Comparison of ENCODE assay signal across 15 cellular contexts in the genomic region with DNA sequence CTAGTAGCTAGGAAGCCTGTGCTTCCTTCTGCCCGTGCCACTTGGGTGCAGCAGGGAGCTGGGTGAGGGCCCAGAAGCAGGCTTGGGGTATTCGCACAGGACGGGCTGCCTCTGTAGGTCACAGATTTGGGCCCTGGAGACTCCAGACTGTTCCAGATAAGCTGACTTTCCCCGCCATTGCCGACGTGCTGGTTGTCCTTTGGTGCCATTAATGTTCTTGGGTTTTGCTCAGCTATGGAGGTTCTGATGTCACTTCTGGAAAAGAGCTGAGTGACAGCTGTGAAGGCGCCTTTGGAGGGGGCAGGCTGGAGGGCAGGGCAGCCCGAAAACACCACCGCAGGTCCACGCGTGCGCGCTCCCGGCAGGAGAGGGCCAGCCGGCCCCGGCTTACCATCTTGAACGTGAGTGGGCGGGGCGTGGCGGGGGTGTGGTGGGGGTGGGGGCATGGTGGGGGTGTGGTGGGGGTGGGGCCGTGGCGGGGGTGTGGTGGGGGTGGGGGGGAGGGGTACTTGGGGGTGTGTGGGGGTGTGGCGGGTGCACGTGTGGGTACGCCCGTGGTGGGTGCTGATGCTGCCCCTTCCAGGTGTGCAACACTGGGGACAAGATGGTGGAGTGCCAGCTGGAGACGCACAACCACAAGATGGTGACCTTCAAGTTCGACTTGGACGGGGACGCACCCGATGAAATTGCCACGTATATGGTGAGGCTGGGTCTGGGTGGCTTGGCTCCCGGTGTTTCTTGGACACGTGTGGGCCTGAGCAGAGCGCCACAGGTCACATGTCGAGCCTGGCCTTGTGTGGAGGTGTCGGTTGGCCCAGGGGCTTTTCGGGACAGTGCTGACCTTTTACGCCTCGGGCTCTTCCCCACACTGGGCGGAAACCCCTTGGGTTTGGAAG.
DNase-seq lines count a peak whose midpoint lies in the region; ATAC-seq and TF ChIP-seq lines count a peak whose summit lies in the region.
"Had no signal": no experiment of that assay in that cellular context is flagged by ENCODE, and none has a peak within 500 bp of the region (broad histone marks: within the 10 kb centered on the region; RNA-seq: fewer than 3 reads in every experiment).

No MANE protein-coding gene starts in this region.

- no peak overlapping the region for H3K18ac ChIP-seq in trophoblast cell (ENCODE audit: low read length)

- no peaks in the 10 kb centered on the region for H3K9me3 ChIP-seq in esophagus muscularis mucosa
- H3K9me3 ChIP-seq in sigmoid colon: no peaks in the 10 kb centered on the region
- no peaks in the 10 kb centered on the region for H3K9me3 ChIP-seq in trophoblast cell (ENCODE audit: insufficient read depth, low read depth, low read length)

- no peak overlapping the region for H2AK5ac ChIP-seq in trophoblast cell (ENCODE audit: low read length)

- H2BK5ac ChIP-seq in trophoblast cell (ENCODE audit: low read depth, low read length, poor library complexity): no peak overlapping the region

- H3K79me2 ChIP-seq in trophoblast cell (ENCODE audit: control insufficient read depth, insufficient read depth, low read length, poor library complexity): no peaks in the 10 kb centered on the region

- H3K27me3 ChIP-seq in esophagus muscularis mucosa: no peaks in the 10 kb centered on the region
- H3K27me3 ChIP-seq in sigmoid colon: no peaks in the 10 kb centered on the region
- no peaks in the 10 kb centered on the region for H3K27me3 ChIP-seq in trophoblast cell (ENCODE audit: insufficient read depth, low read length)

- H3K36me3 ChIP-seq in esophagus muscularis mucosa (peaks cover 1 to 77% (median 42%) of the 10 kb centered on the region in 4 donors), sigmoid colon (peaks cover 17 to 91% (median 30%) of the 10 kb centered on the region in 4 donors), trophoblast cell (ENCODE audit: control insufficient read depth in 1 of 2, insufficient read depth in 2 of 2, low read length in 2 of 2) (peaks cover 0 to 8% of the 10 kb centered on the region in 2 experiments)

- H3K27ac Mint-ChIP-seq in effector memory CD8-positive, alpha-beta T cell: no peak overlapping the region
- H3K27ac Mint-ChIP-seq: activated CD4-positive, alpha-beta T cell treated with anti-CD3 and anti-CD28 coated beads for 36 hours; CD8-positive, alpha-beta T cell had no signal

- no peak overlapping the region for H3K23ac ChIP-seq in trophoblast cell (ENCODE audit: low read length)

- H3K27ac ChIP-seq in esophagus muscularis mucosa (replicated peaks in 1 of 4) (no peak overlapping the region), sigmoid colon (no peak overlapping the region), trophoblast cell (ENCODE audit: low read depth, low read length) (no peak overlapping the region)
- H3K27ac ChIP-seq: skin epidermis had no signal

- H3K14ac ChIP-seq in trophoblast cell (ENCODE audit: low read length): no peak overlapping the region

- peaks cover 4 to 5% of the 10 kb centered on the region in 2 donors for H3K4me1 Mint-ChIP-seq in effector memory CD8-positive, alpha-beta T cell (ENCODE audit: low read depth in 2 of 2)

- in situ Hi-C loops in GM13977 (cut with MboI; ENCODE audit: low pct_unique_long_range_greater_than_20kb, low sequenced_read_pairs, unreplicated experiment): no loop called here

- 88% methylated on average over 20 of the region's 41 CpGs for WGBS in esophagus muscularis mucosa
- 77 to 91% methylated on average over 38 to 40 of the region's 41 CpGs for WGBS in sigmoid colon, 2 donors
- no CpG with 5 or more reads among the region's 41 CpGs for whole genome bisulfite sequencing in trophoblast cell (ENCODE audit: extremely low coverage, insufficient coverage, insufficient read length)

- TF ChIP-seq CTCF in GM13977 (IDR thresholded peaks at IDR 0.05; ENCODE audit: extremely low read depth, insufficient read depth, missing control alignments): no peak
- no peak for TF ChIP-seq CTCF in esophagus muscularis mucosa (IDR thresholded peaks at IDR 0.05)
- TF ChIP-seq CTCF in sigmoid colon (IDR thresholded peaks at IDR 0.05): no peak

- TF ChIP-seq EP300 in esophagus muscularis mucosa (IDR thresholded peaks at IDR 0.05) (no peak), sigmoid colon (IDR thresholded peaks at IDR 0.05) (no peak)

- H2AFZ ChIP-seq in trophoblast cell (ENCODE audit: insufficient read depth, low read length, poor library complexity): no peak overlapping the region

- no peaks in the 10 kb centered on the region for H3K79me1 ChIP-seq in trophoblast cell (ENCODE audit: low read length)

- H3K9ac ChIP-seq in trophoblast cell (ENCODE audit: low read length): no peak overlapping the region

- H3K4me1 ChIP-seq in esophagus muscularis mucosa (peaks cover 0 to 4% (median 0%) of the 10 kb centered on the region in 4 donors), sigmoid colon (no peaks in the 10 kb centered on the region), trophoblast cell (ENCODE audit: control insufficient read depth in 1 of 2, insufficient read depth in 2 of 2, low read length in 2 of 2) (no peaks in the 10 kb centered on the region)

- ATAC-seq in effector memory CD8-positive, alpha-beta T cell (replicated peaks): no peak
- ATAC-seq: activated CD4-positive, alpha-beta T cell treated with anti-CD3 and anti-CD28 coated beads for 36 hours; CD8-positive, alpha-beta T cell; left cardiac atrium had no signal

- no peak overlapping the region for H4K91ac ChIP-seq in trophoblast cell (ENCODE audit: low read depth, low read length)

- no peak for TF ChIP-seq POLR2A in esophagus muscularis mucosa (IDR thresholded peaks at IDR 0.05; ENCODE audit: low read depth)
- no peak for TF ChIP-seq POLR2A in sigmoid colon (IDR thresholded peaks at IDR 0.05)

- H2BK120ac ChIP-seq in trophoblast cell (ENCODE audit: insufficient read depth, low read length, poor library complexity): no peak overlapping the region

- H3K4me3 Mint-ChIP-seq in effector memory CD8-positive, alpha-beta T cell: no peak overlapping the region
- H3K4me3 Mint-ChIP-seq: activated CD4-positive, alpha-beta T cell treated with anti-CD3 and anti-CD28 coated beads for 36 hours; CD8-positive, alpha-beta T cell had no signal

- DNase-seq in activated CD8-positive, alpha-beta memory T cell treated with anti-CD3 and anti-CD28 coated beads for 24 hours: peak; percentile 35
- no peak for DNase-seq in activated CD8-positive, alpha-beta memory T cell treated with anti-CD3 and anti-CD28 coated beads, Interleukin-2, amount 50 U/mL, for 4 hours
- DNase-seq in GM13977 (ENCODE audit: low spot score) (peak; percentile 10), esophagus muscularis mucosa (ENCODE audit: extremely low spot score) (peak; percentile 70), sigmoid colon (peak; percentile 54), trophoblast cell (no peak), GM19238 (ENCODE audit: insufficient read length, low spot score) (no peak)
- DNase-seq in effector memory CD8-positive, alpha-beta T cell: no peak
- DNase-seq: EL, left cardiac atrium, NCI-H446, SIG-M5 had no signal

- H3K4me2 ChIP-seq in trophoblast cell (ENCODE audit: low read length): no peak overlapping the region

- no peaks in the 10 kb centered on the region for H3K9me3 Mint-ChIP-seq in effector memory CD8-positive, alpha-beta T cell
- H3K9me3 Mint-ChIP-seq: CD8-positive, alpha-beta T cell had no signal

- H3K4ac ChIP-seq in trophoblast cell (ENCODE audit: low read depth, low read length): no peak overlapping the region

- H4K8ac ChIP-seq in trophoblast cell (ENCODE audit: low read depth, low read length): no peak overlapping the region

- peaks cover 19 to 72% of the 10 kb centered on the region in 2 donors for H3K27me3 Mint-ChIP-seq in effector memory CD8-positive, alpha-beta T cell
- H3K27me3 Mint-ChIP-seq: activated CD4-positive, alpha-beta T cell treated with anti-CD3 and anti-CD28 coated beads for 36 hours had no signal

- intact Hi-C loops in esophagus muscularis mucosa (cut with DNase I) (no loop called here), sigmoid colon (cut with DNase I) (no loop called here)

- H4K12ac ChIP-seq in trophoblast cell (ENCODE audit: low read depth, low read length): no peak overlapping the region

- no peaks in the 10 kb centered on the region for H3K36me3 Mint-ChIP-seq in effector memory CD8-positive, alpha-beta T cell (ENCODE audit: insufficient read depth)
- H3K36me3 Mint-ChIP-seq: CD8-positive, alpha-beta T cell had no signal

- H3K4me3 ChIP-seq in esophagus muscularis mucosa (no peak overlapping the region), sigmoid colon (no peak overlapping the region), trophoblast cell (ENCODE audit: low read depth, low read length) (no peak overlapping the region)
- H3K4me3 ChIP-seq: skin epidermis had no signal

- no peak overlapping the region for H2BK12ac ChIP-seq in trophoblast cell (ENCODE audit: low read length)

Comparison
In these comparisons a context has a peak if more than half of its experiments do, and no peak if none do; other contexts are left out.
1. DNase-seq: peak in activated CD8-positive, alpha-beta memory T cell treated with anti-CD3 and anti-CD28 coated beads for 24 hours (single experiment), GM13977 (single experiment), esophagus muscularis mucosa (single experiment) and sigmoid colon (single experiment); none in activated CD8-positive, alpha-beta memory T cell treated with anti-CD3 and anti-CD28 coated beads, Interleukin-2, amount 50 U/mL, for 4 hours (single experiment), effector memory CD8-positive, alpha-beta T cell (0 of 3), trophoblast cell (0 of 2) and GM19238 (single experiment).